6 cellular contexts compared by ENCODE assay signal in genomic region chr16:78799429-78799828, GRCh38.
"Had no signal": no experiment of that assay in that cellular context is flagged by ENCODE, and none has a peak within 500 bp of the region (broad histone marks: within the 10 kb centered on the region; RNA-seq: fewer than 3 reads in every experiment).

No MANE protein-coding gene starts in this region.

- H3K27ac ChIP-seq: HL-60 had no signal

- H3K4me3 Mint-ChIP-seq: IgD-negative memory B cell had no signal

- H3K27me3 Mint-ChIP-seq: IgD-negative memory B cell had no signal

- ATAC-seq: K562 had no signal

- H3K36me3 Mint-ChIP-seq: IgD-negative memory B cell had no signal

- H3K27ac Mint-ChIP-seq: IgD-negative memory B cell had no signal

- H3K4me3 ChIP-seq: K562 had no signal

- FAIRE-seq: HTR-8/SVneo, K562 had no signal

- DNase-seq: IMR-90, KBM-7 had no signal
